ENCODE assay signal across 14 cellular contexts in genomic region chr14:96189288-96189711, GRCh38. TPM values are rescaled to one million over a fixed set of nuclear protein-coding genes. Genes with fewer than 3 reads are reported as not detected.
DNase-seq lines count a peak whose midpoint lies in the region; ATAC-seq and TF ChIP-seq lines count a peak whose summit lies in the region.
"Had no signal": no experiment of that assay in that cellular context is flagged by ENCODE, and none has a peak within 500 bp of the region (broad histone marks: within the 10 kb centered on the region; RNA-seq: fewer than 3 reads in every experiment).

No MANE protein-coding gene starts in this region.

- H3K9me3 ChIP-seq in neural progenitor cell (ENCODE audit: low read depth), result no peaks in the 10 kb centered on the region
- H3K9me3 ChIP-seq: SJCRH30 had no signal

- H3K27ac ChIP-seq in brain microvascular endothelial cell, result no peak overlapping the region
- no peak overlapping the region for H3K27ac ChIP-seq in neural progenitor cell
- H3K27ac ChIP-seq: coronary artery, SJCRH30 had no signal

- H3K4me3 ChIP-seq in brain microvascular endothelial cell (ENCODE audit: low read depth, low read length) (no peak overlapping the region), neural progenitor cell (no peak overlapping the region)
- H3K4me3 ChIP-seq: coronary artery, SJCRH30 had no signal

- H3K9ac ChIP-seq in neural progenitor cell, result no peak overlapping the region

- no peak overlapping the region for H2AFZ ChIP-seq in neural progenitor cell (replicated peaks)

- H3K27me3 Mint-ChIP-seq in neural progenitor cell (ENCODE audit: insufficient read depth, low read depth), result peaks cover 18% of the 10 kb centered on the region
- peaks cover 24% of the 10 kb centered on the region for H3K27me3 Mint-ChIP-seq in activated CD8-positive, alpha-beta memory T cell treated with anti-CD3 and anti-CD28 coated beads, Interleukin-2, amount 10 ng/mL, durations not matched to agents 7 days and 5 days
- peaks cover 3% of the 10 kb centered on the region for H3K27me3 Mint-ChIP-seq in activated T-helper 1 cell treated with anti-CD3 and anti-CD28 coated beads, Interleukin-12 subunit alpha, Interleukin-12 subunit beta, Interleukin-2, Interleukin-4 antibody, amounts not matched to agents 30 ng/mL and 10 ng/mL and 1 ng/mL, durations not matched to agents 14 hours and 24 hours and 36 hours (ENCODE audit: insufficient read depth)

- H3F3A ChIP-seq in neural progenitor cell (ENCODE audit: low read depth), result no peaks in the 10 kb centered on the region

- H3K4me1 ChIP-seq in neural progenitor cell, result peaks cover 23% of the 10 kb centered on the region
- H3K4me1 ChIP-seq: SJCRH30 had no signal

- H3K36me3 ChIP-seq in brain microvascular endothelial cell (replicated peaks), result no peaks in the 10 kb centered on the region
- no peaks in the 10 kb centered on the region for H3K36me3 ChIP-seq in neural progenitor cell
- H3K36me3 ChIP-seq: SJCRH30 had no signal

- H3K4me2 ChIP-seq in neural progenitor cell, result no peak overlapping the region

- H3K27me3 ChIP-seq in brain microvascular endothelial cell (replicated peaks) (no peaks in the 10 kb centered on the region), neural progenitor cell (no peaks in the 10 kb centered on the region)
- H3K27me3 ChIP-seq: SJCRH30 had no signal

- in situ Hi-C loops in brain microvascular endothelial cell (cut with HindIII; ENCODE audit: low pct_ligation_motif_present, low sequenced_read_pairs), result no loop called here
- in situ Hi-C loops in G401 (cut with HindIII; ENCODE audit: low sequenced_read_pairs), result no loop called here

- H3K9me3 Mint-ChIP-seq in neural progenitor cell, result no peaks in the 10 kb centered on the region
- no peaks in the 10 kb centered on the region for H3K9me3 Mint-ChIP-seq in activated CD8-positive, alpha-beta memory T cell treated with anti-CD3 and anti-CD28 coated beads, Interleukin-2, amount 10 ng/mL, durations not matched to agents 7 days and 5 days (ENCODE audit: low read depth)
- H3K9me3 Mint-ChIP-seq in activated T-helper 1 cell treated with anti-CD3 and anti-CD28 coated beads, Interleukin-12 subunit alpha, Interleukin-12 subunit beta, Interleukin-2, Interleukin-4 antibody, amounts not matched to agents 30 ng/mL and 10 ng/mL and 1 ng/mL, durations not matched to agents 14 hours and 24 hours and 36 hours, result no peaks in the 10 kb centered on the region
- H3K9me3 Mint-ChIP-seq: activated T-helper 2 cell treated with anti-CD3 and anti-CD28 coated beads, Interferon-gamma antibody, Interleukin-2, Interleukin-4, amounts not matched to agents 10 μg/mL and 5 μg/mL and 100 μg/mL, durations not matched to agents 14 hours and 24 hours and 36 hours had no signal

- CTCF ChIA-PET in activated CD8-positive, alpha-beta memory T cell treated with anti-CD3 and anti-CD28 coated beads, Interleukin-2, amount 10 ng/mL, durations not matched to agents 7 days and 5 days (lab: Charles Lee), result no interaction called here

- H3K4me3 Mint-ChIP-seq in neural progenitor cell, result no peak overlapping the region
- H3K4me3 Mint-ChIP-seq in activated CD8-positive, alpha-beta memory T cell treated with anti-CD3 and anti-CD28 coated beads, Interleukin-2, amount 10 ng/mL, durations not matched to agents 7 days and 5 days, result no peak overlapping the region
- H3K4me3 Mint-ChIP-seq in activated T-helper 1 cell treated with anti-CD3 and anti-CD28 coated beads, Interleukin-12 subunit alpha, Interleukin-12 subunit beta, Interleukin-2, Interleukin-4 antibody, amounts not matched to agents 30 ng/mL and 10 ng/mL and 1 ng/mL, durations not matched to agents 14 hours and 24 hours and 36 hours, result no peak overlapping the region
- H3K4me3 Mint-ChIP-seq: CD4-positive, alpha-beta memory T cell had no signal

- H4K20me1 ChIP-seq in neural progenitor cell (ENCODE audit: low read depth), result no peaks in the 10 kb centered on the region

- peak; percentile 28 for DNase-seq in GM03348 (ENCODE audit: low spot score)
- DNase-seq in HCEC 1CT, result peak; percentile 58
- DNase-seq in brain microvascular endothelial cell, result peak; percentile 32
- no peak for DNase-seq in neural progenitor cell (ENCODE audit: low spot score)
- DNase-seq in NCI-H2029 treated with DMSO at 0.1 percent for 48 hours (lab: John Stamatoyannopoulos, UW), result no peak
- DNase-seq in activated CD8-positive, alpha-beta memory T cell treated with anti-CD3 and anti-CD28 coated beads, Interleukin-2, amount 10 ng/mL, durations not matched to agents 7 days and 5 days, result no peak
- no peak for DNase-seq in activated T-helper 1 cell treated with anti-CD3 and anti-CD28 coated beads, Interleukin-12 subunit alpha, Interleukin-12 subunit beta, Interleukin-2, Interleukin-4 antibody, amounts not matched to agents 30 ng/mL and 10 ng/mL and 1 ng/mL, durations not matched to agents 14 hours and 24 hours and 36 hours (ENCODE audit: low spot score)
- DNase-seq in G401 (ENCODE audit: low spot score), result no peak
- DNase-seq: activated CD4-positive, CD25-positive, alpha-beta regulatory T cell; CD4-positive, alpha-beta memory T cell; NCI-H69; SJCRH30 had no signal

- H3K79me2 ChIP-seq in neural progenitor cell (ENCODE audit: low read depth), result no peaks in the 10 kb centered on the region

- intact Hi-C loops in activated T-helper 1 cell treated with anti-CD3 and anti-CD28 coated beads, Interleukin-12 subunit alpha, Interleukin-12 subunit beta, Interleukin-2, Interleukin-4 antibody, amounts not matched to agents 30 ng/mL and 10 ng/mL and 1 ng/mL, durations not matched to agents 14 hours and 24 hours and 36 hours (cut with micrococcal nuclease), result no loop called here

- TF ChIP-seq CTCF in brain microvascular endothelial cell (IDR thresholded peaks at IDR 0.05; ENCODE audit: low read depth, low read length, missing control alignments) (no peak), neural progenitor cell (IDR thresholded peaks at IDR 0.05) (no peak)

- H3K36me3 Mint-ChIP-seq in neural progenitor cell, result no peaks in the 10 kb centered on the region
- no peaks in the 10 kb centered on the region for H3K36me3 Mint-ChIP-seq in activated CD8-positive, alpha-beta memory T cell treated with anti-CD3 and anti-CD28 coated beads, Interleukin-2, amount 10 ng/mL, durations not matched to agents 7 days and 5 days
- no peaks in the 10 kb centered on the region for H3K36me3 Mint-ChIP-seq in activated T-helper 1 cell treated with anti-CD3 and anti-CD28 coated beads, Interleukin-12 subunit alpha, Interleukin-12 subunit beta, Interleukin-2, Interleukin-4 antibody, amounts not matched to agents 30 ng/mL and 10 ng/mL and 1 ng/mL, durations not matched to agents 14 hours and 24 hours and 36 hours (ENCODE audit: low read depth)
- H3K36me3 Mint-ChIP-seq: CD4-positive, alpha-beta memory T cell had no signal

- H3K27ac Mint-ChIP-seq in neural progenitor cell, result peak overlapping the region; percentile 8
- H3K27ac Mint-ChIP-seq in activated CD8-positive, alpha-beta memory T cell treated with anti-CD3 and anti-CD28 coated beads, Interleukin-2, amount 10 ng/mL, durations not matched to agents 7 days and 5 days, result no peak overlapping the region
- H3K27ac Mint-ChIP-seq in activated T-helper 1 cell treated with anti-CD3 and anti-CD28 coated beads, Interleukin-12 subunit alpha, Interleukin-12 subunit beta, Interleukin-2, Interleukin-4 antibody, amounts not matched to agents 30 ng/mL and 10 ng/mL and 1 ng/mL, durations not matched to agents 14 hours and 24 hours and 36 hours, result no peak overlapping the region
- H3K27ac Mint-ChIP-seq: activated T-helper 2 cell treated with anti-CD3 and anti-CD28 coated beads, Interferon-gamma antibody, Interleukin-2, Interleukin-4, amounts not matched to agents 10 μg/mL and 5 μg/mL and 100 μg/mL, durations not matched to agents 14 hours and 24 hours and 36 hours; CD4-positive, alpha-beta memory T cell had no signal

- no peak for ATAC-seq in activated CD8-positive, alpha-beta memory T cell treated with anti-CD3 and anti-CD28 coated beads, Interleukin-2, amount 10 ng/mL, durations not matched to agents 7 days and 5 days

- peaks cover 34% of the 10 kb centered on the region for H3K4me1 Mint-ChIP-seq in neural progenitor cell
- H3K4me1 Mint-ChIP-seq in activated CD8-positive, alpha-beta memory T cell treated with anti-CD3 and anti-CD28 coated beads, Interleukin-2, amount 10 ng/mL, durations not matched to agents 7 days and 5 days, result no peaks in the 10 kb centered on the region
- no peaks in the 10 kb centered on the region for H3K4me1 Mint-ChIP-seq in activated T-helper 1 cell treated with anti-CD3 and anti-CD28 coated beads, Interleukin-12 subunit alpha, Interleukin-12 subunit beta, Interleukin-2, Interleukin-4 antibody, amounts not matched to agents 30 ng/mL and 10 ng/mL and 1 ng/mL, durations not matched to agents 14 hours and 24 hours and 36 hours (ENCODE audit: low read depth)

RNA-seq across cellular contexts. Expression of gene BDKRB2, which starts 15.3 kb away (rescaled TPM):
- 0.37 TPM in 2 replicates for total RNA-seq in neural progenitor cell (ENCODE audit: low replicate concordance)
- total RNA-seq in activated CD8-positive, alpha-beta memory T cell treated with anti-CD3 and anti-CD28 coated beads, Interleukin-2, amount 10 ng/mL, durations not matched to agents 7 days and 5 days, result not detected
- not detected in 2 replicates for total RNA-seq in activated T-helper 1 cell treated with anti-CD3 and anti-CD28 coated beads, Interleukin-12 subunit alpha, Interleukin-12 subunit beta, Interleukin-2, Interleukin-4 antibody, amounts not matched to agents 30 ng/mL and 10 ng/mL and 1 ng/mL, durations not matched to agents 14 hours and 24 hours and 36 hours
- not detected in 2 replicates for total RNA-seq in G401 (2014; rRNA removed; shearing (Covaris generic))
- total RNA-seq: activated T-helper 2 cell treated with anti-CD3 and anti-CD28 coated beads, Interferon-gamma antibody, Interleukin-2, Interleukin-4, amounts not matched to agents 10 μg/mL and 5 μg/mL and 100 μg/mL, durations not matched to agents 14 hours and 24 hours and 36 hours; CD4-positive, alpha-beta memory T cell; SJCRH30 had no signal

Comparison
In these comparisons a context has a peak if more than half of its experiments do, and no peak if none do; other contexts are left out.
1. DNase-seq: peak in GM03348 (single experiment), HCEC 1CT (single experiment) and brain microvascular endothelial cell (single experiment); none in neural progenitor cell (single experiment), NCI-H2029 treated with DMSO at 0.1 percent for 48 hours (single experiment), activated CD8-positive, alpha-beta memory T cell treated with anti-CD3 and anti-CD28 coated beads, Interleukin-2, amount 10 ng/mL, durations not matched to agents 7 days and 5 days (single experiment), activated T-helper 1 cell treated with anti-CD3 and anti-CD28 coated beads, Interleukin-12 subunit alpha, Interleukin-12 subunit beta, Interleukin-2, Interleukin-4 antibody, amounts not matched to agents 30 ng/mL and 10 ng/mL and 1 ng/mL, durations not matched to agents 14 hours and 24 hours and 36 hours (single experiment) and G401 (single experiment).